In genomic region chr5:33488558-33489355, GRCh38 we compare ENCODE assay signal across 19 cellular contexts.
"Had no signal": no experiment of that assay in that cellular context is flagged by ENCODE, and none has a peak within 500 bp of the region (broad histone marks: within the 10 kb centered on the region; RNA-seq: fewer than 3 reads in every experiment).

No MANE protein-coding gene starts in this region.

- H3K27me3 Mint-ChIP-seq: naive B cell; stimulated activated memory B cell treated with anti-CD40 and anti-IgM and Interleukin-4, amounts not matched to agents 10 μg/mL and 1 μg/mL and 100 μg/mL, for 72 hours had no signal

- H3K27me3 ChIP-seq: colonic mucosa, gastrocnemius medialis, hepatocyte, pancreas, spleen, stomach had no signal

- H3K36me3 Mint-ChIP-seq: naive B cell; stimulated activated memory B cell treated with anti-CD40 and anti-IgM and Interleukin-4, amounts not matched to agents 10 μg/mL and 1 μg/mL and 100 μg/mL, for 72 hours had no signal

- DNase-seq: colonic mucosa; dermis blood vessel endothelial cell; gastrocnemius medialis; left ventricle myocardium superior; mesenchymal stem cell; naive B cell; pancreas; psoas muscle; spleen; stimulated activated CD4-positive, alpha-beta T cell treated with anti-CD3 and anti-CD28 coated beads, Interleukin-15, amount 100 ng/mL, for 24 hours; stimulated activated CD4-positive, alpha-beta T cell treated with anti-CD3 and anti-CD28 coated beads, Interleukin-1b, Interleukin-23, amount 100 ng/mL, for 48 hours; stimulated activated CD4-positive, alpha-beta T cell treated with anti-CD3 and anti-CD28 coated beads, Interleukin-4, amount 100 ng/mL, for 24 hours; stomach; trophoblast cell had no signal

- H3K27ac ChIP-seq: colonic mucosa, gastrocnemius medialis, hepatocyte, pancreas, psoas muscle, spleen, stomach had no signal

- ATAC-seq: gastrocnemius medialis; left ventricle myocardium superior; pancreas; psoas muscle; sciatic nerve; stimulated activated memory B cell treated with anti-CD40 and anti-IgM and Interleukin-4, amounts not matched to agents 10 μg/mL and 1 μg/mL and 100 μg/mL, for 72 hours had no signal

- H3K4me3 ChIP-seq: colonic mucosa, gastrocnemius medialis, hepatocyte, lung, pancreas, psoas muscle, spleen, stomach had no signal

- H3K4me1 ChIP-seq: colonic mucosa, gastrocnemius medialis, psoas muscle, spleen, stomach had no signal

- H3K27ac Mint-ChIP-seq: naive B cell; nephron; stimulated activated memory B cell treated with anti-CD40 and anti-IgM and Interleukin-4, amounts not matched to agents 10 μg/mL and 1 μg/mL and 100 μg/mL, for 72 hours had no signal

- H3K4me1 Mint-ChIP-seq: naive B cell; nephron; stimulated activated memory B cell treated with anti-CD40 and anti-IgM and Interleukin-4, amounts not matched to agents 10 μg/mL and 1 μg/mL and 100 μg/mL, for 72 hours had no signal

- H3K4me3 Mint-ChIP-seq: nephron; stimulated activated memory B cell treated with anti-CD40 and anti-IgM and Interleukin-4, amounts not matched to agents 10 μg/mL and 1 μg/mL and 100 μg/mL, for 72 hours had no signal

- H3K79me2 ChIP-seq: hepatocyte had no signal

- H3K36me3 ChIP-seq: colonic mucosa, gastrocnemius medialis, pancreas, spleen, stomach had no signal

- H3K9me3 Mint-ChIP-seq: nephron had no signal

- H3K9me3 ChIP-seq: colonic mucosa, gastrocnemius medialis, pancreas, psoas muscle, spleen, stomach had no signal

- H3K4me2 ChIP-seq: hepatocyte had no signal

- H2AFZ ChIP-seq: hepatocyte had no signal
